ENCODE assay signal across 8 cellular contexts in genomic region chr17:41688641-41689496, GRCh38. TPM values are rescaled to one million over a fixed set of nuclear protein-coding genes. Genes with fewer than 3 reads are reported as not detected.
DNase-seq lines count a peak whose midpoint lies in the region; ATAC-seq and TF ChIP-seq lines count a peak whose summit lies in the region.

Gene EIF1, plus strand, starts transcription at chr17:41688885. Its CDS starts 154 bp downstream, at chr17:41689039.

- peaks cover 0 to 26% (median 17%) of the 10 kb centered on the region in 4 donors for H3K4me1 ChIP-seq in liver (ENCODE audit: control insufficient read depth in 4 of 4, insufficient read depth in 4 of 4, low read length in 3 of 4)

- DNase-seq in CD1c-positive myeloid dendritic cell (ENCODE audit: extremely low spot score): peak; percentile 100
- peak; percentile 99 for DNase-seq in NCI-H82 treated with DMSO at 0.1 percent for 48 hours (lab: John Stamatoyannopoulos, UW; ENCODE audit: unreplicated experiment)
- DNase-seq in activated CD4-positive, alpha-beta memory T cell treated with anti-CD3 and anti-CD28 coated beads for 36 hours: peak; percentile 100
- DNase-seq in dermis microvascular lymphatic vessel endothelial cell (ENCODE audit: low read depth in 2 of 2): peak; percentile 98 to 100
- DNase-seq in stimulated activated CD4-positive, alpha-beta T cell treated with anti-CD3 and anti-CD28 coated beads, Interleukin-4, amount 100 ng/mL, for 24 hours: peak; percentile 100

- H3K9ac ChIP-seq in liver (ENCODE audit: low read depth in 1 of 2, low read length in 2 of 2): peak within 1 kb of the TSS; percentile 82 to 89

- H3K27me3 ChIP-seq in liver (ENCODE audit: control insufficient read depth in 4 of 4, insufficient read depth in 4 of 4, low read length in 3 of 4): no peaks in the 10 kb centered on the region

- POLR2A ChIA-PET in activated CD4-positive, alpha-beta memory T cell treated with anti-CD3 and anti-CD28 coated beads for 36 hours (lab: Charles Lee): interaction anchor here (0.6 to 6.4 kb wide), 17 partner anchors 8 to 1320 kb away, joined by 3 to 184 read pairs (median 3); partner anchors contain the start of genes CCR7, DNAJC7, KLHL11 and ODAD4

- ATAC-seq in GM19438 (IDR thresholded peaks at IDR 0.05; ENCODE audit: low read depth, unreplicated experiment) (peak; percentile 69), HG03575 (IDR thresholded peaks at IDR 0.05; ENCODE audit: extremely low read depth, insufficient number of reproducible peaks, low FRiP score, unreplicated experiment) (peak; percentile 49)

- intact Hi-C loops in activated CD4-positive, alpha-beta memory T cell treated with anti-CD3 and anti-CD28 coated beads for 36 hours (cut with micrococcal nuclease): loop anchor here (1.0 to 5.0 kb wide), 4 partner anchors 10 to 1548 kb away; partner anchors contain the start of gene CASC3

- H3K4me3 ChIP-seq in liver (ENCODE audit: low read depth in 1 of 3, low read length in 3 of 3): peak within 1 kb of the TSS; percentile 81 to 94 (median 84)

- CTCF ChIA-PET in activated CD4-positive, alpha-beta memory T cell treated with anti-CD3 and anti-CD28 coated beads for 36 hours (lab: Charles Lee): interaction anchor here (0.6 to 9.4 kb wide), 12 partner anchors 10 to 1126 kb away, joined by 3 to 197 read pairs (median 3); partner anchors contain the start of genes KLHL11 and P3H4

- H3K36me3 ChIP-seq in liver (ENCODE audit: control insufficient read depth in 4 of 4, insufficient read depth in 3 of 4, low read depth in 1 of 4, low read length in 3 of 4): peaks cover 9 to 41% (median 37%) of the 10 kb centered on the region in 4 donors

- under 1% methylated on average over 81 of the region's 81 CpGs for WGBS in liver

- H3K9me3 Mint-ChIP-seq in activated CD4-positive, alpha-beta memory T cell treated with anti-CD3 and anti-CD28 coated beads for 36 hours: no peaks in the 10 kb centered on the region

- TF ChIP-seq CTCF in liver (IDR thresholded peaks at IDR 0.05; ENCODE audit: low read depth, low read length, missing input control): no peak

- H3K36me3 Mint-ChIP-seq in activated CD4-positive, alpha-beta memory T cell treated with anti-CD3 and anti-CD28 coated beads for 36 hours: peaks cover 44% of the 10 kb centered on the region

- H3K27ac Mint-ChIP-seq in activated CD4-positive, alpha-beta memory T cell treated with anti-CD3 and anti-CD28 coated beads for 36 hours: peak within 1 kb of the TSS; percentile 99

- peaks cover 35% of the 10 kb centered on the region for H3K4me1 Mint-ChIP-seq in activated CD4-positive, alpha-beta memory T cell treated with anti-CD3 and anti-CD28 coated beads for 36 hours (ENCODE audit: low read depth)

- H3K27me3 Mint-ChIP-seq in activated CD4-positive, alpha-beta memory T cell treated with anti-CD3 and anti-CD28 coated beads for 36 hours: no peaks in the 10 kb centered on the region

- TF ChIP-seq RAD21 in liver (IDR thresholded peaks at IDR 0.05): no peak

- no peaks in the 10 kb centered on the region for H3K9me3 ChIP-seq in liver (ENCODE audit: control insufficient read depth in 4 of 4, low read length in 3 of 4)

- peak within 1 kb of the TSS; percentile 95 to 99 for H3K27ac ChIP-seq in liver (ENCODE audit: low read depth in 1 of 2, low read length in 2 of 2)

- peak within 1 kb of the TSS; percentile 95 for H3K4me3 Mint-ChIP-seq in activated CD4-positive, alpha-beta memory T cell treated with anti-CD3 and anti-CD28 coated beads for 36 hours

TF ChIP-seq in liver, 16 proteins besides CTCF, POLR2A, EP300 and RAD21:
- TF ChIP-seq YY1 (IDR thresholded peaks at IDR 0.05) (peak; percentile 91), RXRA (IDR thresholded peaks at IDR 0.05) (peak in 1 of 2 donors; percentile 58), ATF3 (IDR thresholded peaks at IDR 0.05) (peak; percentile 96), EGR1 (IDR thresholded peaks at IDR 0.05; ENCODE audit: low read depth in 2 of 2) (peak in 1 of 2 donors; percentile 44), MAX (IDR thresholded peaks at IDR 0.05) (peak; percentile 37), TAF1 (conservative IDR thresholded peaks at IDR 0.05) (peak; percentile 100), JUND (IDR thresholded peaks at IDR 0.05) (peak; percentile 60 to 82), HNF4G (IDR thresholded peaks at IDR 0.05) (no peak), NR2F2 (IDR thresholded peaks at IDR 0.05) (peak; percentile 91), GABPA (IDR thresholded peaks at IDR 0.05 in 1 of 2, conservative IDR thresholded peaks at IDR 0.05 in 1 of 2) (peak; percentile 72 to 93), HNF4A (conservative IDR thresholded peaks at IDR 0.05) (peak; percentile 53 to 59), FOXA2 (IDR thresholded peaks at IDR 0.05) (no peak), SP1 (IDR thresholded peaks at IDR 0.05) (peak; percentile 82), ZBTB33 (IDR thresholded peaks at IDR 0.05) (no peak), REST (IDR thresholded peaks at IDR 0.05) (peak; percentile 93), FOXA1 (IDR thresholded peaks at IDR 0.05) (peak; percentile 11)

RNA-seq across cellular contexts. Expression of gene EIF1, which starts in this region (rescaled TPM):
- 1,000 to 10,000 TPM; 1,052 to 1,072 TPM for total RNA-seq in activated CD4-positive, alpha-beta memory T cell treated with anti-CD3 and anti-CD28 coated beads for 36 hours
- total RNA-seq in dermis microvascular lymphatic vessel endothelial cell (43.6 and 66.6 TPM in 2 replicates), liver (10 to 100 TPM; 56.5 to 61.0 TPM)
- 100 to 1,000 TPM; 258 to 755 TPM for polyA plus RNA-seq in liver

Comparison
In these comparisons a context has a peak if more than half of its experiments do, and no peak if none do; other contexts are left out.
1. Peak in every context shown above with its lines: DNase-seq, ATAC-seq, H3K4me3 ChIP-seq and H3K27ac ChIP-seq.
2. RNA of gene EIF1 (total RNA-seq): 1,052 to 1,072 TPM in activated CD4-positive, alpha-beta memory T cell treated with anti-CD3 and anti-CD28 coated beads for 36 hours; 56.5 to 61.0 TPM in liver and 43.6 to 66.6 TPM in dermis microvascular lymphatic vessel endothelial cell; every median in the first group is over 10 times any median in the second.